Comparison of ENCODE assay signal across 8 cellular contexts in genomic region chr10:114937962-114938817, GRCh38. TPM values are rescaled to one million over a fixed set of nuclear protein-coding genes. Genes with fewer than 3 reads are reported as not detected.
DNase-seq lines count a peak whose midpoint lies in the region; ATAC-seq and TF ChIP-seq lines count a peak whose summit lies in the region.

Gene TRUB1 (plus strand): TSS chr10:114938195. CDS start chr10:114938254, 59 bp downstream.

- no peak for TF ChIP-seq CTCF in PC-3 (conservative IDR thresholded peaks at IDR 0.05; ENCODE audit: low read depth, low read length)

- no peak for TF ChIP-seq RAD21 in Ishikawa (IDR thresholded peaks at IDR 0.05; ENCODE audit: low read depth)

- H3K27me3 ChIP-seq in PC-3 (ENCODE audit: low read length) (no peaks in the 10 kb centered on the region), mucosa of rectum (ENCODE audit: control insufficient read depth in 2 of 2, insufficient read depth in 2 of 2, low read length in 2 of 2) (no peaks in the 10 kb centered on the region)

- TF ChIP-seq EP300 in Ishikawa (IDR thresholded peaks at IDR 0.05; ENCODE audit: borderline replicate concordance), result peak; percentile 27; the same call in 1 of the 2 replicates

- H3K9me3 ChIP-seq in PC-3 (ENCODE audit: low read length) (no peaks in the 10 kb centered on the region), mucosa of rectum (ENCODE audit: control insufficient read depth in 2 of 2, low read length in 2 of 2) (no peaks in the 10 kb centered on the region)

- H3K27ac ChIP-seq in PC-3 (ENCODE audit: low read length) (peak within 1 kb of the TSS; percentile 32), mucosa of rectum (ENCODE audit: low read depth in 2 of 2, low read length in 2 of 2) (peak within 1 kb of the TSS; percentile 65 to 82)

- H3K4me3 ChIP-seq in PC-3 (ENCODE audit: low read length) (peak within 1 kb of the TSS; percentile 92), mucosa of rectum (ENCODE audit: low read length in 2 of 2) (peak within 1 kb of the TSS; percentile 97 to 98)

- intact Hi-C loops in PC-3 (cut with micrococcal nuclease), result loop anchor here (2.0 to 5.0 kb wide), 2 partner anchors 33 to 61 kb away; no protein-coding TSS in a partner anchor

- H3K4me2 ChIP-seq in PC-3 (ENCODE audit: low read length), result peak within 1 kb of the TSS; percentile 91

- peaks cover 35% of the 10 kb centered on the region for H3K79me2 ChIP-seq in PC-3 (ENCODE audit: low read length)

- no peaks in the 10 kb centered on the region for H3F3A ChIP-seq in PC-3 (ENCODE audit: low read length, unreplicated experiment)

- H2AFZ ChIP-seq in PC-3 (ENCODE audit: low read length), result peak within 1 kb of the TSS; percentile 77

- H4K20me1 ChIP-seq in PC-3 (ENCODE audit: low read length), result no peaks in the 10 kb centered on the region

- H3K4me1 ChIP-seq in PC-3 (ENCODE audit: insufficient read depth, low read length) (peaks cover 12% of the 10 kb centered on the region), mucosa of rectum (ENCODE audit: control insufficient read depth in 2 of 2, insufficient read depth in 2 of 2, low read length in 2 of 2) (peaks cover 3 to 9% of the 10 kb centered on the region in 2 donors)

- ATAC-seq in GM21576 (IDR thresholded peaks at IDR 0.05; ENCODE audit: unreplicated experiment) (peak; percentile 100), PC-3 (peak; percentile 99)

- peak; percentile 86 for TF ChIP-seq POLR2A in erythroblast (IDR thresholded peaks at IDR 0.05; ENCODE audit: low read length)

- H3K9ac ChIP-seq in PC-3 (ENCODE audit: low read length) (peak within 1 kb of the TSS; percentile 95), mucosa of rectum (ENCODE audit: low read depth in 1 of 2, low read length in 2 of 2) (peak within 1 kb of the TSS; percentile 90 to 94)

- peaks cover 8% of the 10 kb centered on the region for H3K36me3 ChIP-seq in PC-3 (ENCODE audit: low read depth, low read length)
- peaks cover 6 to 9% of the 10 kb centered on the region in 2 donors for H3K36me3 ChIP-seq in mucosa of rectum (ENCODE audit: control insufficient read depth in 2 of 2, insufficient read depth in 2 of 2, low read length in 2 of 2)

- H3K9me2 ChIP-seq in PC-3 (replicated peaks; ENCODE audit: low read length), result no peaks in the 10 kb centered on the region

- POLR2A ChIA-PET in PC-3 (lab: Charles Lee; ENCODE audit: unreplicated experiment), result interaction anchor here (0.5 kb wide), 1 partner anchor 19 kb away, joined by 5 read pairs; no protein-coding TSS in a partner anchor

- DNase-seq in DMS114 treated with DMSO at 0.1 percent for 48 hours (lab: John Stamatoyannopoulos, UW; ENCODE audit: unreplicated experiment) (peak; percentile 94), PC-3 (peak; percentile 89), activated T-cell treated with anti-CD3 and anti-CD28 coated beads for 48 hours (ENCODE audit: low read depth) (peak; percentile 78), erythroblast (lab: John Stamatoyannopoulos, UW) (peak; percentile 94 to 96)
- peak; percentile 91 for DNase-seq in stimulated activated CD8-positive, alpha-beta memory T cell treated with anti-CD3 and anti-CD28 coated beads, Interleukin-4, amount 100 ng/mL, for 48 hours

- CTCF ChIA-PET in PC-3 (lab: Charles Lee), result no interaction called here

- TSS peak; percentile 69 for BruUV-seq in PC-3 (replicated peaks; lab: Mats Ljungman, UMichigan)

TF ChIP-seq in Ishikawa, 13 proteins besides CTCF, POLR2A, EP300 and RAD21:
- TF ChIP-seq, protein P1, sequence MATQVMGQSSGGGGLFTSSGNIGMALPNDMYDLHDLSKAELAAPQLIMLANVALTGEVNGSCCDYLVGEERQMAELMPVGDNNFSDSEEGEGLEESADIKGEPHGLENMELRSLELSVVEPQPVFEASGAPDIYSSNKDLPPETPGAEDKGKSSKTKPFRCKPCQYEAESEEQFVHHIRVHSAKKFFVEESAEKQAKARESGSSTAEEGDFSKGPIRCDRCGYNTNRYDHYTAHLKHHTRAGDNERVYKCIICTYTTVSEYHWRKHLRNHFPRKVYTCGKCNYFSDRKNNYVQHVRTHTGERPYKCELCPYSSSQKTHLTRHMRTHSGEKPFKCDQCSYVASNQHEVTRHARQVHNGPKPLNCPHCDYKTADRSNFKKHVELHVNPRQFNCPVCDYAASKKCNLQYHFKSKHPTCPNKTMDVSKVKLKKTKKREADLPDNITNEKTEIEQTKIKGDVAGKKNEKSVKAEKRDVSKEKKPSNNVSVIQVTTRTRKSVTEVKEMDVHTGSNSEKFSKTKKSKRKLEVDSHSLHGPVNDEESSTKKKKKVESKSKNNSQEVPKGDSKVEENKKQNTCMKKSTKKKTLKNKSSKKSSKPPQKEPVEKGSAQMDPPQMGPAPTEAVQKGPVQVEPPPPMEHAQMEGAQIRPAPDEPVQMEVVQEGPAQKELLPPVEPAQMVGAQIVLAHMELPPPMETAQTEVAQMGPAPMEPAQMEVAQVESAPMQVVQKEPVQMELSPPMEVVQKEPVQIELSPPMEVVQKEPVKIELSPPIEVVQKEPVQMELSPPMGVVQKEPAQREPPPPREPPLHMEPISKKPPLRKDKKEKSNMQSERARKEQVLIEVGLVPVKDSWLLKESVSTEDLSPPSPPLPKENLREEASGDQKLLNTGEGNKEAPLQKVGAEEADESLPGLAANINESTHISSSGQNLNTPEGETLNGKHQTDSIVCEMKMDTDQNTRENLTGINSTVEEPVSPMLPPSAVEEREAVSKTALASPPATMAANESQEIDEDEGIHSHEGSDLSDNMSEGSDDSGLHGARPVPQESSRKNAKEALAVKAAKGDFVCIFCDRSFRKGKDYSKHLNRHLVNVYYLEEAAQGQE (IDR thresholded peaks at IDR 0.05; ENCODE audit: low read depth), result peak; percentile 28; the same call in 1 of the 2 replicates
- TF ChIP-seq MAX (IDR thresholded peaks at IDR 0.05) (peak; percentile 83), EGR1 (IDR thresholded peaks at IDR 0.05) (no peak), TCF12 (IDR thresholded peaks at IDR 0.05; ENCODE audit: low read depth) (peak; percentile 65), CREB1 (IDR thresholded peaks at IDR 0.05; ENCODE audit: low read depth) (peak; percentile 98), TAF1 (IDR thresholded peaks at IDR 0.05; ENCODE audit: low read depth) (peak; percentile 97), FOXM1 (IDR thresholded peaks at IDR 0.05; ENCODE audit: borderline replicate concordance, low read depth) (no peak), ZBTB7A (IDR thresholded peaks at IDR 0.05; ENCODE audit: low read depth) (no peak), NFIC (IDR thresholded peaks at IDR 0.05) (peak; percentile 44), TEAD4 (IDR thresholded peaks at IDR 0.05) (peak; percentile 90), USF1 (IDR thresholded peaks at IDR 0.05) (peak; percentile 44; the same call in 1 of the 2 replicates), YY1 (IDR thresholded peaks at IDR 0.05; ENCODE audit: low read depth) (peak; percentile 96), CEBPB (IDR thresholded peaks at IDR 0.05) (peak; percentile 96)

RNA-seq across cellular contexts. Expression of gene TRUB1, which starts in this region (rescaled TPM):
- total RNA-seq in PC-3 (2014; rRNA removed), result 21.7 and 28.0 TPM in 2 replicates

Comparison
In these comparisons a context has a peak if more than half of its experiments do, and no peak if none do; other contexts are left out.
1. Peak in every context shown above with its lines: DNase-seq, ATAC-seq, H3K4me3 ChIP-seq and H3K27ac ChIP-seq.